In genomic region chr19:36668646-36669045, GRCh38 we compare ENCODE assay signal across 1 cellular context.
TF ChIP-seq lines count a peak whose summit lies in the region.

No MANE protein-coding gene starts in this region.

TF ChIP-seq in HepG2, 621 proteins besides CTCF, POLR2A, EP300 and RAD21:
- TF ChIP-seq SIN3B (IDR thresholded peaks at IDR 0.05; ENCODE audit: low read length) (no peak), ZNF589 (CRISPR knock-in tag; conservative IDR thresholded peaks at IDR 0.05) (no peak), JARID2 (CRISPR knock-in tag; IDR thresholded peaks at IDR 0.05; ENCODE audit: insufficient replicate concordance) (no peak), FOSL1 (CRISPR knock-in tag; IDR thresholded peaks at IDR 0.05; ENCODE audit: borderline replicate concordance) (no peak), POGK (CRISPR knock-in tag; conservative IDR thresholded peaks at IDR 0.05) (no peak), RBFOX2 (IDR thresholded peaks at IDR 0.05; ENCODE audit: low read depth, low read length) (no peak), THAP11 (CRISPR knock-in tag; IDR thresholded peaks at IDR 0.05) (no peak), ZNF362 (CRISPR knock-in tag; IDR thresholded peaks at IDR 0.05; ENCODE audit: borderline replicate concordance) (no peak), ZNF354B (CRISPR knock-in tag; IDR thresholded peaks at IDR 0.05) (no peak), SIX1 (CRISPR knock-in tag; IDR thresholded peaks at IDR 0.05; ENCODE audit: borderline replicate concordance) (no peak), KAT7 (CRISPR knock-in tag; IDR thresholded peaks at IDR 0.05; ENCODE audit: borderline replicate concordance) (no peak), KDM5A (IDR thresholded peaks at IDR 0.05; ENCODE audit: borderline replicate concordance, low read length) (no peak), NR2F2 (IDR thresholded peaks at IDR 0.05; ENCODE audit: borderline replicate concordance, low read depth) (no peak), RNF219 (CRISPR knock-in tag; IDR thresholded peaks at IDR 0.05) (no peak), MNT (IDR thresholded peaks at IDR 0.05) (no peak), ZNF329 (CRISPR knock-in tag; IDR thresholded peaks at IDR 0.05; ENCODE audit: low read depth) (no peak), SMAD1 (CRISPR knock-in tag; IDR thresholded peaks at IDR 0.05; ENCODE audit: borderline replicate concordance, low read depth) (no peak), ZNF550 (CRISPR knock-in tag; IDR thresholded peaks at IDR 0.05; ENCODE audit: borderline replicate concordance) (no peak)
- TF ChIP-seq, protein P1, sequence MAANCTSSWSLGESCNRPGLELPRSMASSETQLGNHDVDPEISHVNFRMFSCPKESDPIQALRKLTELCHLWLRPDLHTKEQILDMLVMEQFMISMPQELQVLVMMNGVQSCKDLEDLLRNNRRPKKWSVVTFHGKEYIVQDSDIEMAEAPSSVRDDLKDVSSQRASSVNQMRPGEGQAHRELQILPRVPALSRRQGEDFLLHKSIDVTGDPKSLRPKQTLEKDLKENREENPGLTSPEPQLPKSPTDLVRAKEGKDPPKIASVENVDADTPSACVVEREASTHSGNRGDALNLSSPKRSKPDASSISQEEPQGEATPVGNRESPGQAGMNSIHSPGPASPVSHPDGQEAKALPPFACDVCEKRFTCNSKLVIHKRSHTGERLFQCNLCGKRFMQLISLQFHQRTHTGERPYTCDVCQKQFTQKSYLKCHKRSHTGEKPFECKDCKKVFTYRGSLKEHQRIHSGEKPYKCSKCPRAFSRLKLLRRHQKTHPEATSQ (CRISPR knock-in tag; IDR thresholded peaks at IDR 0.05; ENCODE audit: borderline replicate concordance): no peak
- TF ChIP-seq, protein P2, sequence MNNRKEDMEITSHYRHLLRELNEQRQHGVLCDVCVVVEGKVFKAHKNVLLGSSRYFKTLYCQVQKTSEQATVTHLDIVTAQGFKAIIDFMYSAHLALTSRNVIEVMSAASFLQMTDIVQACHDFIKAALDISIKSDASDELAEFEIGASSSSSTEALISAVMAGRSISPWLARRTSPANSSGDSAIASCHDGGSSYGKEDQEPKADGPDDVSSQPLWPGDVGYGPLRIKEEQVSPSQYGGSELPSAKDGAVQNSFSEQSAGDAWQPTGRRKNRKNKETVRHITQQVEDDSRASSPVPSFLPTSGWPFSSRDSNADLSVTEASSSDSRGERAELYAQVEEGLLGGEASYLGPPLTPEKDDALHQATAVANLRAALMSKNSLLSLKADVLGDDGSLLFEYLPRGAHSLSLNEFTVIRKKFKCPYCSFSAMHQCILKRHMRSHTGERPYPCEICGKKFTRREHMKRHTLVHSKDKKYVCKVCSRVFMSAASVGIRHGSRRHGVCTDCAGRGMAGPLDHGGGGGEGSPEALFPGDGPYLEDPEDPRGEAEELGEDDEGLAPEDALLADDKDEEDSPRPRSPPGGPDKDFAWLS (CRISPR knock-in tag; IDR thresholded peaks at IDR 0.05; ENCODE audit: borderline replicate concordance): no peak
